In the genomic region with DNA sequence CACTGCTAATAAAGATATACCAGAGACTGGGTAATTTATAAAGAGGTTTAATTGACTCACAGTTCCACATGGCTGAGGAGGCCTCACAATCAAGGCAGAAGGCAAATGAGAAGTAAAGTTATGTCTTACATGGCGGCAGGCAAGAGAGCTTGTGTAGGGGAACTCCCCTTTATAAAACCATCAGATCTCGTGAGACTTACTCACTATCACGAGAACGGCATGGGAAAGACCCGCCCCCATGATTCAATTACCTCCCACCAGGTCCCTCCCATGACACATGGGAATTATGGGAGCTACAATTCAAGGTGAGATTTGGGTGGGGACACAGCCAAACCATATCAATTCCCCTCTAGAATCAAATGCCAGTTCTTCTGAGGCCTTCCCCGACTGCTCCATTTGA, we compare ENCODE assay signal across 7 cellular contexts.
DNase-seq lines count a peak whose midpoint lies in the region; ATAC-seq, FAIRE-seq and TF ChIP-seq lines count a peak whose summit lies in the region.
"Not testable (repeated sequence)": the region's sequence is repeated elsewhere in the genome, so short reads cannot be mapped to it uniquely, and the experiment has no call there.

No MANE protein-coding gene starts in this region.

- WGBS in HepG2 (ENCODE audit: low lambda C conversion rate), result 19% methylated on average over 6 of the region's 6 CpGs
- WGBS in spleen, 5 donors, result 73 to 90% (median 85%) methylated on average over 6 of the region's 6 CpGs

- not testable (repeated sequence) for H3K79me2 ChIP-seq in HepG2 (ENCODE audit: insufficient read depth, low read length)

- H3K4me1 Mint-ChIP-seq in CD4-positive, alpha-beta T cell (ENCODE audit: low read depth), result peaks cover 83% of the 10 kb centered on the region
- peaks cover 73% of the 10 kb centered on the region for H3K4me1 Mint-ChIP-seq in T-helper 1 cell treated with Interleukin-12 subunit alpha and Interleukin-12 subunit beta and Interleukin-4 antibody, amounts not matched to agents 30 μg/mL and 1 μg/mL, for 36 hours (ENCODE audit: low read depth)
- peaks cover 84% of the 10 kb centered on the region for H3K4me1 Mint-ChIP-seq in activated CD8-positive, alpha-beta T cell treated with anti-CD3 and anti-CD28 coated beads for 36 hours (ENCODE audit: low read depth)
- H3K4me1 Mint-ChIP-seq in activated naive CD4-positive, alpha-beta T cell treated with anti-CD3 and anti-CD28 coated beads for 36 hours (ENCODE audit: low read depth), result peaks cover 58% of the 10 kb centered on the region
- H3K4me1 Mint-ChIP-seq in central memory CD8-positive, alpha-beta T cell, result peaks cover 97% of the 10 kb centered on the region

- H3K9me3 Mint-ChIP-seq in CD4-positive, alpha-beta T cell; T-helper 1 cell treated with Interleukin-12 subunit alpha and Interleukin-12 subunit beta and Interleukin-4 antibody, amounts not matched to agents 30 μg/mL and 1 μg/mL, for 36 hours; central memory CD8-positive, alpha-beta T cell: not testable (repeated sequence)
- peaks cover 16% of the 10 kb centered on the region for H3K9me3 Mint-ChIP-seq in activated CD8-positive, alpha-beta T cell treated with anti-CD3 and anti-CD28 coated beads for 36 hours
- H3K9me3 Mint-ChIP-seq in activated naive CD4-positive, alpha-beta T cell treated with anti-CD3 and anti-CD28 coated beads for 36 hours, result peaks cover 11% of the 10 kb centered on the region

- TF ChIP-seq RAD21 in HepG2 (CRISPR knock-in tag; IDR thresholded peaks at IDR 0.05), result not testable (repeated sequence)

- intact Hi-C loops in CD4-positive, alpha-beta T cell (cut with DNase I, micrococcal nuclease), result loop anchor here in 1 of 2 experiments (5.0 kb wide), 1 partner anchor 1756 kb away; a partner anchor contains a TSS
- intact Hi-C loops in activated CD8-positive, alpha-beta T cell treated with anti-CD3 and anti-CD28 coated beads for 36 hours (cut with micrococcal nuclease); HepG2 (cut with micrococcal nuclease; ENCODE audit: unreplicated experiment): not testable (repeated sequence)
- intact Hi-C loops in activated naive CD4-positive, alpha-beta T cell treated with anti-CD3 and anti-CD28 coated beads for 36 hours (cut with micrococcal nuclease), result loop anchor here (1.0 kb wide), 1 partner anchor 62 kb away; no protein-coding TSS in a partner anchor
- intact Hi-C loops in spleen (cut with DNase I; ENCODE audit: low total_unique reads), result loop anchor here (10.0 kb wide), 1 partner anchor 68 kb away; a partner anchor contains a TSS

- not testable (repeated sequence) for H2AFZ ChIP-seq in HepG2 (ENCODE audit: low read length)

- not testable (repeated sequence) for H4K20me1 ChIP-seq in HepG2 (ENCODE audit: insufficient read depth, low read length)

- not testable (repeated sequence) for H3K36me3 ChIP-seq in HepG2 (replicated peaks in 1 of 2; ENCODE audit: control insufficient read depth in 1 of 2, insufficient read depth in 2 of 2, low read length in 2 of 2)
- peaks cover 0 to 44% (median 0%) of the 10 kb centered on the region in 6 donors for H3K36me3 ChIP-seq in spleen

- H3K4me2 ChIP-seq in HepG2 (ENCODE audit: low read depth, low read length), result not testable (repeated sequence)

- not testable (repeated sequence) for ATAC-seq in CD4-positive, alpha-beta T cell (ENCODE audit: poor library complexity); activated CD8-positive, alpha-beta T cell treated with anti-CD3 and anti-CD28 coated beads for 36 hours; central memory CD8-positive, alpha-beta T cell (replicated peaks; ENCODE audit: extremely low read depth, poor library complexity, severe bottlenecking); HepG2

- TF ChIP-seq POLR2A in HepG2 (IDR thresholded peaks at IDR 0.05; ENCODE audit: insufficient read depth in 1 of 2, low read depth in 2 of 2, low read length in 2 of 2); spleen (IDR thresholded peaks at IDR 0.05): not testable (repeated sequence)

- H3K9ac ChIP-seq in HepG2 (ENCODE audit: insufficient read depth, low read depth, low read length), result not testable (repeated sequence)

- not testable (repeated sequence) for H3K27me3 ChIP-seq in CD4-positive, alpha-beta T cell (ENCODE audit: control insufficient read depth, insufficient read depth, low read length); spleen (replicated peaks in 1 of 7)
- peaks cover 4 to 26% of the 10 kb centered on the region in 2 experiments; a peak in 3 of 5 replicates for H3K27me3 ChIP-seq in HepG2 (ENCODE audit: control insufficient read depth in 1 of 2, insufficient read depth in 2 of 2, low read length in 2 of 2)

- TF ChIP-seq EP300 in HepG2 (IDR thresholded peaks at IDR 0.05; ENCODE audit: low read depth in 2 of 2, low read length in 2 of 2); HepG2 (CRISPR knock-in tag; IDR thresholded peaks at IDR 0.05; ENCODE audit: borderline replicate concordance): not testable (repeated sequence)

- not testable (repeated sequence) for DNase-seq in CD4-positive, alpha-beta T cell; activated CD8-positive, alpha-beta T cell treated with anti-CD3 and anti-CD28 coated beads for 36 hours; central memory CD8-positive, alpha-beta T cell (ENCODE audit: low spot score in 2 of 2); HepG2 (ENCODE audit: low spot score); spleen
- peak; percentile 43 for DNase-seq in activated naive CD4-positive, alpha-beta T cell treated with anti-CD3 and anti-CD28 coated beads for 36 hours

- H3K9me3 ChIP-seq in CD4-positive, alpha-beta T cell (ENCODE audit: control insufficient read depth, low read length); HepG2 (ENCODE audit: low read length): not testable (repeated sequence)
- peaks cover 0 to 17% (median 8%) of the 10 kb centered on the region in 8 donors for H3K9me3 ChIP-seq in spleen

- H3K27ac Mint-ChIP-seq in CD4-positive, alpha-beta T cell, result peak overlapping the region; percentile 20
- peak overlapping the region; percentile 56 for H3K27ac Mint-ChIP-seq in T-helper 1 cell treated with Interleukin-12 subunit alpha and Interleukin-12 subunit beta and Interleukin-4 antibody, amounts not matched to agents 30 μg/mL and 1 μg/mL, for 36 hours
- peak overlapping the region; percentile 90 for H3K27ac Mint-ChIP-seq in activated CD8-positive, alpha-beta T cell treated with anti-CD3 and anti-CD28 coated beads for 36 hours
- H3K27ac Mint-ChIP-seq in activated naive CD4-positive, alpha-beta T cell treated with anti-CD3 and anti-CD28 coated beads for 36 hours, result peak overlapping the region; percentile 35
- H3K27ac Mint-ChIP-seq in central memory CD8-positive, alpha-beta T cell (ENCODE audit: low read depth), result peak overlapping the region; percentile 93

- FAIRE-seq in HepG2 (lab: Jason Lieb, UNC), result not testable (repeated sequence)

- H3K27ac ChIP-seq in CD4-positive, alpha-beta T cell (ENCODE audit: low read depth, low read length); HepG2 (ENCODE audit: extremely low read length, insufficient read depth, low read length): not testable (repeated sequence)
- peak overlapping the region in 5 of 8 donors; percentile 22 to 97 (median 92) for H3K27ac ChIP-seq in spleen

- H3K4me3 ChIP-seq in HepG2 (replicated peaks in 1 of 3; ENCODE audit: insufficient read depth in 1 of 3, low read depth in 2 of 3, low read length in 3 of 3), result not testable (repeated sequence)
- H3K4me3 ChIP-seq in spleen, result peak overlapping the region in 1 of 8 donors; percentile 51

- in situ Hi-C loops in HepG2 (cut with HindIII; ENCODE audit: extremely low pct_ligation_motif_present, low pct_unique_long_range_greater_than_20kb), result not testable (repeated sequence)

- not testable (repeated sequence) for BruUV-seq in HepG2 (replicated peaks; lab: Mats Ljungman, UMichigan)

- H3K4me1 ChIP-seq in HepG2 (ENCODE audit: insufficient read depth, low read length), result not testable (repeated sequence)
- peaks cover 38 to 100% (median 83%) of the 10 kb centered on the region in 6 donors for H3K4me1 ChIP-seq in spleen

- peaks cover 31% of the 10 kb centered on the region for H3K36me3 Mint-ChIP-seq in CD4-positive, alpha-beta T cell (ENCODE audit: low read depth)
- peaks cover 60% of the 10 kb centered on the region for H3K36me3 Mint-ChIP-seq in T-helper 1 cell treated with Interleukin-12 subunit alpha and Interleukin-12 subunit beta and Interleukin-4 antibody, amounts not matched to agents 30 μg/mL and 1 μg/mL, for 36 hours (ENCODE audit: low read depth)
- H3K36me3 Mint-ChIP-seq in activated CD8-positive, alpha-beta T cell treated with anti-CD3 and anti-CD28 coated beads for 36 hours (ENCODE audit: low read depth), result peaks cover 72% of the 10 kb centered on the region
- peaks cover 18% of the 10 kb centered on the region for H3K36me3 Mint-ChIP-seq in activated naive CD4-positive, alpha-beta T cell treated with anti-CD3 and anti-CD28 coated beads for 36 hours (ENCODE audit: low read depth)
- H3K36me3 Mint-ChIP-seq in central memory CD8-positive, alpha-beta T cell (ENCODE audit: insufficient read depth), result peaks cover 26% of the 10 kb centered on the region

- CTCF ChIA-PET in CD4-positive, alpha-beta T cell (lab: Charles Lee); activated CD8-positive, alpha-beta T cell treated with anti-CD3 and anti-CD28 coated beads for 36 hours (lab: Charles Lee); activated naive CD4-positive, alpha-beta T cell treated with anti-CD3 and anti-CD28 coated beads for 36 hours (lab: Charles Lee); HepG2 (lab: Yijun Ruan, JAX; ENCODE audit: low intra/inter-chr PET ratio, low total read pairs): not testable (repeated sequence)

- TF ChIP-seq CTCF in CD4-positive, alpha-beta T cell (IDR thresholded peaks at IDR 0.05); activated CD8-positive, alpha-beta T cell treated with anti-CD3 and anti-CD28 coated beads for 36 hours (IDR thresholded peaks at IDR 0.05); HepG2 (CRISPR knock-in tag; IDR thresholded peaks at IDR 0.05); spleen (IDR thresholded peaks at IDR 0.05 in 8 of 11, conservative IDR thresholded peaks at IDR 0.05 in 3 of 11): not testable (repeated sequence)

- H3K4me3 Mint-ChIP-seq in CD4-positive, alpha-beta T cell; T-helper 1 cell treated with Interleukin-12 subunit alpha and Interleukin-12 subunit beta and Interleukin-4 antibody, amounts not matched to agents 30 μg/mL and 1 μg/mL, for 36 hours; activated CD8-positive, alpha-beta T cell treated with anti-CD3 and anti-CD28 coated beads for 36 hours; activated naive CD4-positive, alpha-beta T cell treated with anti-CD3 and anti-CD28 coated beads for 36 hours: not testable (repeated sequence)
- peak overlapping the region; percentile 30 for H3K4me3 Mint-ChIP-seq in central memory CD8-positive, alpha-beta T cell

- H3K27me3 Mint-ChIP-seq in CD4-positive, alpha-beta T cell; T-helper 1 cell treated with Interleukin-12 subunit alpha and Interleukin-12 subunit beta and Interleukin-4 antibody, amounts not matched to agents 30 μg/mL and 1 μg/mL, for 36 hours (ENCODE audit: low read depth); activated CD8-positive, alpha-beta T cell treated with anti-CD3 and anti-CD28 coated beads for 36 hours; activated naive CD4-positive, alpha-beta T cell treated with anti-CD3 and anti-CD28 coated beads for 36 hours (ENCODE audit: low read depth); central memory CD8-positive, alpha-beta T cell: not testable (repeated sequence)

- POLR2A ChIA-PET in CD4-positive, alpha-beta T cell (lab: Charles Lee); HepG2 (lab: Yijun Ruan, JAX): not testable (repeated sequence)
- POLR2A ChIA-PET in activated CD8-positive, alpha-beta T cell treated with anti-CD3 and anti-CD28 coated beads for 36 hours (lab: Charles Lee), result interaction anchor here (0.6 to 1.2 kb wide), 2 partner anchors 17 to 70 kb away, joined by 3 to 4 read pairs; no protein-coding TSS in a partner anchor

Comparison
In these comparisons a context has a peak if more than half of its experiments do, and no peak if none do; other contexts are left out.
1. H3K27ac Mint-ChIP-seq: peak in every context shown above with its lines; median percentile 93 in central memory CD8-positive, alpha-beta T cell; 90 in activated CD8-positive, alpha-beta T cell treated with anti-CD3 and anti-CD28 coated beads for 36 hours; 56 in T-helper 1 cell treated with Interleukin-12 subunit alpha and Interleukin-12 subunit beta and Interleukin-4 antibody, amounts not matched to agents 30 μg/mL and 1 μg/mL, for 36 hours; 35 in activated naive CD4-positive, alpha-beta T cell treated with anti-CD3 and anti-CD28 coated beads for 36 hours; 20 in CD4-positive, alpha-beta T cell.